ENCODE assay signal across 8 cellular contexts in the genomic region with DNA sequence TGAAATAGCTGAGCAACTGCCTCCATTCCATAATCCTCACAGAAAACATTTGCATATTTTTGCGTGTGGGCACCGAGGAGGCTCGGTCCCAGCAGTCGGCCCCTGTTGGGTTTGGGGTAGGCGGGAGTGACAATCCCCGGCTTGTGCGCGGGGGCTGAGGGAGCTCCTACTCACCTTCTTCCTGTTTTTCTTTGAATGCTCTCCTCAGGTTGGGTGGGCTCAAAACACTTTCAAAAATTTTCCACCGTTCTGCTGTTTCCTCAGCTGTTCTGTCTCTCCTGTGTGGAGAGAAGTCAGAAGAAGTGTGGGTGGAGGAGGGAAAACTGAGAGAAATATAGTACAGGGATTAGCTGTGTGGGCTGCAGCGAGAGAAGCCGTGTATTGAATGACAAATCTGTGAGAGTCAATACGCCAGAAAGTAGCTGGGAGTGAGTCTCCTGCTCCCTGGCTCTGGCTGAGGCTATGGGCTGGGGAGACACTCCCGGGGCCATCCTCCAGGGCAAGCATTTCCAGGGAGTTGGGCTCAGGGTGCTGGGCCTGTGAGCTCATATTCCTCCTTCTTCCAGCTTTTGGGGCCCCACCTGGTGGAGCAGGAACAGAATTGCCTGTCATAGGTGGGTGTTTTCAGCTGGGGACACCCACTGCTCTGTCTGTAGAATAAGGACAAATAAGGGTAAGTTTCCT.
DNase-seq lines count a peak whose midpoint lies in the region; ATAC-seq, FAIRE-seq and TF ChIP-seq lines count a peak whose summit lies in the region.

No MANE protein-coding gene starts in this region.

- H3K4me3 ChIP-seq in A549 (no peak overlapping the region), GM12865 (ENCODE audit: low read depth, low read length) (no peak overlapping the region), cardiac muscle cell (no peak overlapping the region)
- no peak overlapping the region for H3K4me3 ChIP-seq in effector memory CD4-positive, alpha-beta T cell (ENCODE audit: insufficient read depth, low read depth, low read length, poor library complexity, severe bottlenecking)

- H3K36me3 ChIP-seq in cardiac muscle cell: peaks cover 7% of the 10 kb centered on the region
- H3K36me3 ChIP-seq in effector memory CD4-positive, alpha-beta T cell (ENCODE audit: control insufficient read depth, insufficient read depth, low read length): no peaks in the 10 kb centered on the region

- H3K27me3 ChIP-seq in cardiac muscle cell: no peaks in the 10 kb centered on the region
- no peaks in the 10 kb centered on the region for H3K27me3 ChIP-seq in effector memory CD4-positive, alpha-beta T cell (replicated peaks; ENCODE audit: control insufficient read depth, insufficient read depth, low read length, poor library complexity, severe bottlenecking)

- H3K27ac ChIP-seq in A549: no peak overlapping the region
- H3K27ac ChIP-seq in cardiac muscle cell: peak overlapping the region; percentile 70
- H3K27ac ChIP-seq in effector memory CD4-positive, alpha-beta T cell (ENCODE audit: insufficient read depth, low read length, poor library complexity, severe bottlenecking): no peak overlapping the region

- no peak for FAIRE-seq in A549 (lab: Jason Lieb, UNC)

- peak in 1 of 2 experiments; percentile 22; a peak in 2 of 5 replicates for TF ChIP-seq RAD21 in A549 (conservative IDR thresholded peaks at IDR 0.05 in 1 of 2, IDR thresholded peaks at IDR 0.05 in 1 of 2)

- TF ChIP-seq CTCF in A549 (IDR thresholded peaks at IDR 0.05) (0 out of 3 replicates have a peak, but pooled peaks have one; percentile 18), GM12865 (IDR thresholded peaks at IDR 0.05; ENCODE audit: insufficient read depth, low read depth, low read length, missing control alignments) (peak; percentile 25), cardiac muscle cell (IDR thresholded peaks at IDR 0.05; ENCODE audit: low read depth, low read length) (peak; percentile 33)

- CTCF ChIA-PET in A549 (lab: Yijun Ruan, JAX): interaction anchor here (0.8 to 1.5 kb wide), 3 partner anchors 11 to 750 kb away, joined by 3 to 9 read pairs (median 3); no protein-coding TSS in a partner anchor

- ATAC-seq in A549 (peak; percentile 86 to 93), GM21576 (IDR thresholded peaks at IDR 0.05; ENCODE audit: unreplicated experiment) (no peak), HG03520 (IDR thresholded peaks at IDR 0.05; ENCODE audit: unreplicated experiment) (no peak)

- no peak overlapping the region for H3K4me2 ChIP-seq in A549

- H3K9me3 ChIP-seq in A549: peaks cover 7% of the 10 kb centered on the region; the same call in 1 of the 3 replicates
- no peaks in the 10 kb centered on the region for H3K9me3 ChIP-seq in cardiac muscle cell (ENCODE audit: low read depth)
- no peaks in the 10 kb centered on the region for H3K9me3 ChIP-seq in effector memory CD4-positive, alpha-beta T cell (ENCODE audit: control insufficient read depth, low read length)

- POLR2A ChIA-PET in A549 (lab: Yijun Ruan, JAX): no interaction called here

- no peak for TF ChIP-seq EP300 in A549 (IDR thresholded peaks at IDR 0.05)

- TF ChIP-seq POLR2A in A549 (IDR thresholded peaks at IDR 0.05; ENCODE audit: low read length): no peak

- H3K4me1 ChIP-seq in A549: no peaks in the 10 kb centered on the region
- H3K4me1 ChIP-seq in cardiac muscle cell (ENCODE audit: low read depth): no peaks in the 10 kb centered on the region
- H3K4me1 ChIP-seq in effector memory CD4-positive, alpha-beta T cell (ENCODE audit: control insufficient read depth, insufficient read depth, low read length, poor library complexity, severe bottlenecking): no peaks in the 10 kb centered on the region

- 78% methylated on average over 13 of the region's 13 CpGs for WGBS in A549 (ENCODE audit: missing lambda C conversion rate)

- DNase-seq in A549 (ENCODE audit: low read depth in 1 of 2, low spot score in 1 of 2) (peak; percentile 15 to 31), GM12865 (ENCODE audit: low read depth) (peak; percentile 41), RPMI7951 (ENCODE audit: low read depth) (peak; percentile 19), cardiac muscle cell (ENCODE audit: low read depth in 1 of 2, low spot score in 1 of 2) (peak; percentile 38 to 64), NCI-H187 treated with DMSO at 0.1 percent for 48 hours (lab: John Stamatoyannopoulos, UW) (no peak)
- no peak for DNase-seq in effector memory CD4-positive, alpha-beta T cell

TF ChIP-seq in A549, 52 proteins besides CTCF, POLR2A, EP300 and RAD21:
- TF ChIP-seq SMC3 (IDR thresholded peaks at IDR 0.05): peak; percentile 16; the same call in 1 of the 3 replicates
- no peak for TF ChIP-seq HDAC2 (IDR thresholded peaks at IDR 0.05)

Comparison
In these comparisons a context has a peak if more than half of its experiments do, and no peak if none do; other contexts are left out.
1. ATAC-seq: peak in A549 (2 of 2); none in GM21576 (single experiment) and HG03520 (single experiment).
2. DNase-seq: peak in A549 (2 of 2), GM12865 (single experiment), RPMI7951 (single experiment) and cardiac muscle cell (2 of 2); none in effector memory CD4-positive, alpha-beta T cell (0 of 3) and NCI-H187 treated with DMSO at 0.1 percent for 48 hours (single experiment).
3. Peak in every context shown above with its lines, with median percentiles within 50 percentile points of each other: CTCF ChIP-seq.